ENCODE assay signal across 1 cellular context in genomic region chr2:111661286-111661940, GRCh38.
TF ChIP-seq lines count a peak whose summit lies in the region.

No MANE protein-coding gene starts in this region.

TF ChIP-seq in IMR-90, 13 proteins besides CTCF, POLR2A, EP300 and RAD21 (continued from another document):
- no peak for TF ChIP-seq CHD1 (IDR thresholded peaks at IDR 0.05; ENCODE audit: low read depth, low read length)
- TF ChIP-seq MXI1 (IDR thresholded peaks at IDR 0.05; ENCODE audit: borderline replicate concordance, low read depth, low read length), result no peak
- TF ChIP-seq MAZ (IDR thresholded peaks at IDR 0.05; ENCODE audit: borderline replicate concordance, low read depth, low read length), result no peak
- TF ChIP-seq FOS (IDR thresholded peaks at IDR 0.05; ENCODE audit: low read depth, low read length), result no peak
- TF ChIP-seq MAFK (IDR thresholded peaks at IDR 0.05; ENCODE audit: low read depth, low read length), result no peak
